In the genomic region with DNA sequence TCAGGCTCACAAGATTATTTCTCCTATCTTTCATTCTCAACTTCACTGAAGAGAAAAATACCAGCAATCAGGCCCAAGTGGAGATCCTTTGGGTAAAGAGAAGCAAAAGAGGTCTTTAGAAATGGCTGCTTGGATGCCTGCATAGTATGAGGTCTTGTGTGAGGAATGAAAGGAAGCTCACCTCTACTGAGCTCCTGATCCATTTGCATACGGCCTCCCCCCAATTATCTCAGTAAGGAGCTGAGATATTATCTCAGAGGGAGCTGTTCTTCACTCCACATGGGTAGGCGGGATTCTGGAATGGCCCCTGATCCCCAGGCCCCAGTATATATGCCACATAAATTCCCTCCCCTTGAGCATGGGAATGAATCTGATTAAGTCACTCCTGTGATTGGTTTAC, we compare ENCODE assay signal across 16 cellular contexts.
DNase-seq lines count a peak whose midpoint lies in the region; FAIRE-seq and TF ChIP-seq lines count a peak whose summit lies in the region.
"Had no signal": no experiment of that assay in that cellular context is flagged by ENCODE, and none has a peak within 500 bp of the region (broad histone marks: within the 10 kb centered on the region; RNA-seq: fewer than 3 reads in every experiment).

No MANE protein-coding gene starts in this region.

- no peaks in the 10 kb centered on the region for H3K4me1 Mint-ChIP-seq in activated T-cell treated with anti-CD3 and anti-CD28 coated beads, Interleukin-2, amount 50 U/mL, for 24 hours (ENCODE audit: low read depth)

- H4K8ac ChIP-seq in H1 (ENCODE audit: extremely low read depth, insufficient read depth, low read length): no peak overlapping the region

- H3K27me3 ChIP-seq in HUES64 (ENCODE audit: insufficient read depth, low read length) (no peaks in the 10 kb centered on the region), H1 (replicated peaks in 1 of 4; ENCODE audit: control insufficient read depth in 3 of 4, extremely low read depth in 1 of 4, insufficient read depth in 3 of 4, low read length in 3 of 4) (no peaks in the 10 kb centered on the region)

- TF ChIP-seq CTCF in H1 (IDR thresholded peaks at IDR 0.05; ENCODE audit: control extremely low read depth in 1 of 3, insufficient read depth in 1 of 3, low read depth in 1 of 3, low read length in 3 of 3): no peak

- TF ChIP-seq RAD21 in H1 (IDR thresholded peaks at IDR 0.05 in 1 of 2, conservative IDR thresholded peaks at IDR 0.05 in 1 of 2; ENCODE audit: low read depth in 2 of 2, low read length in 2 of 2): no peak

- H4K91ac ChIP-seq in H1 (replicated peaks; ENCODE audit: insufficient read length, low read length): no peak overlapping the region

- H3K4me3 Mint-ChIP-seq in activated T-cell treated with anti-CD3 and anti-CD28 coated beads, Interleukin-2, amount 50 U/mL, for 24 hours: no peak overlapping the region
- H3K4me3 Mint-ChIP-seq: CD14-positive monocyte; CD8-positive, alpha-beta T cell had no signal

- no peak overlapping the region for H2BK15ac ChIP-seq in H1 (ENCODE audit: low read length)

- H3K4me1 ChIP-seq in HUES64 (ENCODE audit: insufficient read depth, low read length) (no peaks in the 10 kb centered on the region), H1 (replicated peaks in 1 of 4; ENCODE audit: control insufficient read depth in 3 of 4, insufficient read depth in 4 of 4, low read length in 3 of 4) (peaks cover 2 to 8% (median 2%) of the 10 kb centered on the region in 4 experiments; a peak in 3 of 7 replicates)

- no peaks in the 10 kb centered on the region for H3K79me2 ChIP-seq in H1 (ENCODE audit: control insufficient read depth in 1 of 2, insufficient read depth in 2 of 2, low read length in 2 of 2)

- H2BK120ac ChIP-seq in H1 (replicated peaks; ENCODE audit: low read depth, low read length): no peak overlapping the region

- CTCF ChIA-PET in H1 (lab: Charles Lee; ENCODE audit: partially characterized antibody): interaction anchor here (1.1 to 3.9 kb wide), 8 partner anchors 9 to 181 kb away, joined by 3 to 23 read pairs (median 4); no protein-coding TSS in a partner anchor

- no peak overlapping the region for H2BK20ac ChIP-seq in H1 (ENCODE audit: low read length)

- WGBS in HUES64: 100% methylated on average over 1 of the region's 2 CpGs
- WGBS in H1 (ENCODE audit: extremely low coverage in 1 of 2, insufficient coverage in 1 of 2, insufficient read length in 1 of 2, insufficient replicate concordance in 2 of 2, low coverage in 1 of 2, low lambda C conversion rate in 2 of 2, missing lambda C conversion rate in 1 of 2), 2 experiments: 70% methylated on average over 2 of the region's 2 CpGs; no CpG with 5 or more reads in 1 of the 2 experiments

- no peaks in the 10 kb centered on the region for H3K23me2 ChIP-seq in H1 (ENCODE audit: low read depth, low read length)

- H3K36me3 ChIP-seq in HUES64 (ENCODE audit: insufficient read depth, low read length) (peaks cover 18% of the 10 kb centered on the region), H1 (ENCODE audit: control insufficient read depth in 2 of 4, insufficient read depth in 4 of 4, low read length in 3 of 4) (peaks cover 0 to 4% (median 0%) of the 10 kb centered on the region in 4 experiments; a peak in 2 of 8 replicates)

- no peak overlapping the region for H3K23ac ChIP-seq in H1 (ENCODE audit: insufficient read length)

- H3K56ac ChIP-seq in H1 (replicated peaks; ENCODE audit: insufficient read length, low read depth, low read length): no peak overlapping the region

- DNase-seq in H1 (ENCODE audit: low read depth in 1 of 2, low spot score in 2 of 2) (no peak), iPS-NIHi7 (ENCODE audit: extremely low spot score) (peak; percentile 28), caudate nucleus (lab: John Stamatoyannopoulos, UW) (no peak)
- no peak for DNase-seq in stimulated activated naive CD4-positive, alpha-beta T cell treated with Interleukin-2 at 50 U/mL for 16 hours (lab: John Stamatoyannopoulos, UW)
- DNase-seq in activated T-cell treated with anti-CD3 and anti-CD28 coated beads, Interleukin-2, amount 50 U/mL, for 24 hours: no peak
- DNase-seq: CD8-positive, alpha-beta T cell; COR-L47; DMS153; DMS79 treated with DMSO at 0.1 percent for 48 hours; EL; GM23248; IMR-90 had no signal

- no peaks in the 10 kb centered on the region for H3K9me3 Mint-ChIP-seq in activated T-cell treated with anti-CD3 and anti-CD28 coated beads, Interleukin-2, amount 50 U/mL, for 24 hours
- H3K9me3 Mint-ChIP-seq: CD8-positive, alpha-beta T cell had no signal

- H3K9ac ChIP-seq in HUES64 (ENCODE audit: low read depth, low read length) (no peak overlapping the region), H1 (replicated peaks in 1 of 4; ENCODE audit: extremely low read depth in 1 of 4, low read depth in 3 of 4, low read length in 3 of 4) (no peak overlapping the region)
- H3K9ac ChIP-seq: GM23248 had no signal

- TF ChIP-seq EP300 in H1 (IDR thresholded peaks at IDR 0.05; ENCODE audit: borderline replicate concordance in 1 of 2, low read depth in 2 of 2, low read length in 2 of 2): no peak

- FAIRE-seq in H1 (lab: Jason Lieb, UNC): no peak
- FAIRE-seq: D721Med, G401.6 had no signal

- no peak overlapping the region for H3K4me2 ChIP-seq in H1 (ENCODE audit: insufficient read depth in 1 of 2, low read depth in 2 of 2, low read length in 2 of 2)

- H2AFZ ChIP-seq in H1 (ENCODE audit: low read length): no peak overlapping the region
- H2AFZ ChIP-seq: GM23248 had no signal

- H4K5ac ChIP-seq in H1 (ENCODE audit: insufficient read length, low read depth, low read length): no peak overlapping the region

- TF ChIP-seq POLR2A in H1 (IDR thresholded peaks at IDR 0.05; ENCODE audit: control extremely low read depth in 1 of 2, low read depth in 2 of 2, low read length in 2 of 2): no peak

- H3K27ac Mint-ChIP-seq in activated T-cell treated with anti-CD3 and anti-CD28 coated beads, Interleukin-2, amount 50 U/mL, for 24 hours: no peak overlapping the region
- H3K27ac Mint-ChIP-seq: CD14-positive monocyte; CD8-positive, alpha-beta T cell had no signal

- H3K4ac ChIP-seq in H1 (replicated peaks; ENCODE audit: insufficient read length, low read depth, low read length): no peak overlapping the region

- no peak overlapping the region for H3K18ac ChIP-seq in H1 (ENCODE audit: extremely low read depth, low read length)

- H3K36me3 Mint-ChIP-seq in activated T-cell treated with anti-CD3 and anti-CD28 coated beads, Interleukin-2, amount 50 U/mL, for 24 hours (ENCODE audit: low read depth): no peaks in the 10 kb centered on the region
- H3K36me3 Mint-ChIP-seq: CD14-positive monocyte; CD8-positive, alpha-beta T cell had no signal

- POLR2A ChIA-PET in H1 (lab: Charles Lee; ENCODE audit: partially characterized antibody): no interaction called here

- no peak overlapping the region for H2BK5ac ChIP-seq in H1 (ENCODE audit: low read depth, low read length)

- H2BK12ac ChIP-seq in H1 (ENCODE audit: low read depth, low read length): no peak overlapping the region

- H3K9me3 ChIP-seq in HUES64 (ENCODE audit: insufficient read depth, low read depth, low read length) (no peaks in the 10 kb centered on the region), H1 (ENCODE audit: insufficient read depth in 2 of 2, low read depth in 1 of 2, low read length in 1 of 2) (0 out of 4 replicates have a peak, but pooled peaks cover 0 to 2% of the 10 kb centered on the region in 2 experiments)

- no peak overlapping the region for H3K14ac ChIP-seq in H1 (ENCODE audit: insufficient read length)

- peaks cover 0 to 2% of the 10 kb centered on the region in 2 experiments for H4K20me1 ChIP-seq in H1 (replicated peaks in 1 of 2; ENCODE audit: control insufficient read depth in 1 of 2, insufficient read depth in 2 of 2, low read length in 2 of 2)

- H2AK5ac ChIP-seq in H1 (ENCODE audit: low read depth, low read length): no peak overlapping the region

- no peaks in the 10 kb centered on the region for H3K27me3 Mint-ChIP-seq in activated T-cell treated with anti-CD3 and anti-CD28 coated beads, Interleukin-2, amount 50 U/mL, for 24 hours

- no peaks in the 10 kb centered on the region for H3K79me1 ChIP-seq in H1 (ENCODE audit: low read depth, low read length)

- H3K4me3 ChIP-seq in HUES64 (ENCODE audit: low read length): no peak overlapping the region
- H3K4me3 ChIP-seq in H1 (ENCODE audit: extremely low read depth in 1 of 4, insufficient read depth in 2 of 4, low read depth in 3 of 4, low read length in 4 of 4): no peak overlapping the region
- H3K4me3 ChIP-seq: GM23248 had no signal

- H3K27ac ChIP-seq in HUES64 (ENCODE audit: low read depth, low read length): peak overlapping the region; percentile 28; the same call in 1 of the 2 replicates
- no peak overlapping the region for H3K27ac ChIP-seq in H1 (ENCODE audit: low read depth, low read length)
- no peak overlapping the region for H3K27ac ChIP-seq in caudate nucleus (ENCODE audit: low read depth, low read length)
- H3K27ac ChIP-seq: GM23248 had no signal

TF ChIP-seq in H1, 55 proteins besides CTCF, POLR2A, EP300 and RAD21:
- TF ChIP-seq EZH2 (IDR thresholded peaks at IDR 0.05; ENCODE audit: low read depth, low read length, severe bottlenecking) (no peak), TEAD4 (IDR thresholded peaks at IDR 0.05; ENCODE audit: low read depth, low read length) (no peak), YY1 (IDR thresholded peaks at IDR 0.05; ENCODE audit: low read depth, low read length) (0 out of 2 replicates have a peak, but pooled peaks have one; percentile 20), HDAC2 (IDR thresholded peaks at IDR 0.05; ENCODE audit: borderline replicate concordance in 1 of 2, low read depth in 2 of 2, low read length in 2 of 2) (no peak)
TF ChIP-seq in H1: peak in this region for 1.
